In the genomic region with DNA sequence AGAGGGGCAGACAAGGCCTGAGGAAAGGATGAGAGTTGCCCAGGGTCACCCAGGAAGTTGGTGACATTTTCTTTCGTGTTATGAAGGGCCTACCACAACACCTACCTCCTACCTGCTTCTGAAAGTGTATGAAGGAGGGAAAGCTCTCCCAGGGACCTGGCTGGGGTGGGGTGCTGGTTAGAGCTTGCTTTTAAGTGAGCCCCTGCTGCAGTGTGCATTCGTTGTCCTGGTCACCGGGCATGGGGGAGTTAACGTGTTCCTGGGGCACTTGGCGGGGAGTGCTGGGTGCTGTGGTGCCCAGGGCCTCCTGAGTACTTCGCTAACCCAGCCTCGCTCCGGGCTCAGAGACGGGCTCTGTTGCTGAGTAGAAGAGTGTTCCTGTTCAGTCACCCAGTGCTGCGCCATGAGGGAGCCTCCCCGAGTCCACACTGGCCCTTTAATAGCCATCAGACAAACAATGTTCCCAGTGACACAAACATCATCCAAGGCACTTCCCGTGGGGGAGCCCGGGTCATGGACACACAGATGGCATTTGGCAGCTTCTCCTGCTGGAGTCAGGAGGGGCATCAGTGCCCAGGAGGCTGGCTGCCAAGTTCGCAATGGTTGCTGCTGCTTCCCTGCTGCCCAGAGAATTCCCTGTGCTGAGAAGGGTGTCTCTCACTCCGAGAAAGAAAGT, we compare ENCODE assay signal across 12 cellular contexts.
DNase-seq lines count a peak whose midpoint lies in the region; ATAC-seq and TF ChIP-seq lines count a peak whose summit lies in the region.
"Had no signal": no experiment of that assay in that cellular context is flagged by ENCODE, and none has a peak within 500 bp of the region (broad histone marks: within the 10 kb centered on the region; RNA-seq: fewer than 3 reads in every experiment).

No MANE protein-coding gene starts in this region.

- no peaks in the 10 kb centered on the region for H3K36me3 Mint-ChIP-seq in activated CD8-positive, alpha-beta memory T cell treated with anti-CD3 and anti-CD28 coated beads, Interleukin-2, amount 10 ng/mL, durations not matched to agents 7 days and 5 days
- H3K36me3 Mint-ChIP-seq in activated T-helper 2 cell treated with anti-CD3 and anti-CD28 coated beads, Interferon-gamma antibody, Interleukin-2, Interleukin-4, amounts not matched to agents 10 μg/mL and 5 μg/mL and 100 μg/mL, durations not matched to agents 14 hours and 24 hours and 36 hours (ENCODE audit: low read depth), result no peaks in the 10 kb centered on the region
- H3K36me3 Mint-ChIP-seq in WTC11, result peaks cover 11% of the 10 kb centered on the region

- TF ChIP-seq CTCF in coronary artery (IDR thresholded peaks at IDR 0.05) (no peak), thyroid gland (IDR thresholded peaks at IDR 0.05) (no peak), WTC11 (IDR thresholded peaks at IDR 0.05) (no peak)

- H3K4me1 ChIP-seq in thyroid gland, result peaks cover 34 to 53% of the 10 kb centered on the region in 2 donors
- H3K4me1 ChIP-seq: A549 had no signal

- no peaks in the 10 kb centered on the region for H3K36me3 ChIP-seq in thyroid gland

- CTCF ChIA-PET in activated CD8-positive, alpha-beta memory T cell treated with anti-CD3 and anti-CD28 coated beads, Interleukin-2, amount 10 ng/mL, durations not matched to agents 7 days and 5 days (lab: Charles Lee), result no interaction called here
- CTCF ChIA-PET in WTC11 (lab: Charles Lee), result no interaction called here

- H3K9me3 ChIP-seq in thyroid gland, result no peaks in the 10 kb centered on the region
- H3K9me3 ChIP-seq: A549 had no signal

- no peak for ATAC-seq in activated CD8-positive, alpha-beta memory T cell treated with anti-CD3 and anti-CD28 coated beads, Interleukin-2, amount 10 ng/mL, durations not matched to agents 7 days and 5 days
- ATAC-seq in WTC11, result no peak
- ATAC-seq: A549 had no signal

- H3K4me3 Mint-ChIP-seq in activated CD8-positive, alpha-beta memory T cell treated with anti-CD3 and anti-CD28 coated beads, Interleukin-2, amount 10 ng/mL, durations not matched to agents 7 days and 5 days, result peak overlapping the region; percentile 37
- no peak overlapping the region for H3K4me3 Mint-ChIP-seq in activated T-helper 2 cell treated with anti-CD3 and anti-CD28 coated beads, Interferon-gamma antibody, Interleukin-2, Interleukin-4, amounts not matched to agents 10 μg/mL and 5 μg/mL and 100 μg/mL, durations not matched to agents 14 hours and 24 hours and 36 hours (ENCODE audit: low read depth)
- no peak overlapping the region for H3K4me3 Mint-ChIP-seq in WTC11

- H3K27ac Mint-ChIP-seq in activated CD8-positive, alpha-beta memory T cell treated with anti-CD3 and anti-CD28 coated beads, Interleukin-2, amount 10 ng/mL, durations not matched to agents 7 days and 5 days, result no peak overlapping the region
- H3K27ac Mint-ChIP-seq in activated T-helper 2 cell treated with anti-CD3 and anti-CD28 coated beads, Interferon-gamma antibody, Interleukin-2, Interleukin-4, amounts not matched to agents 10 μg/mL and 5 μg/mL and 100 μg/mL, durations not matched to agents 14 hours and 24 hours and 36 hours, result no peak overlapping the region
- no peak overlapping the region for H3K27ac Mint-ChIP-seq in WTC11

- H3K9me3 Mint-ChIP-seq in activated CD8-positive, alpha-beta memory T cell treated with anti-CD3 and anti-CD28 coated beads, Interleukin-2, amount 10 ng/mL, durations not matched to agents 7 days and 5 days (ENCODE audit: low read depth), result no peaks in the 10 kb centered on the region
- H3K9me3 Mint-ChIP-seq in activated T-helper 2 cell treated with anti-CD3 and anti-CD28 coated beads, Interferon-gamma antibody, Interleukin-2, Interleukin-4, amounts not matched to agents 10 μg/mL and 5 μg/mL and 100 μg/mL, durations not matched to agents 14 hours and 24 hours and 36 hours, result no peaks in the 10 kb centered on the region
- no peaks in the 10 kb centered on the region for H3K9me3 Mint-ChIP-seq in WTC11

- TF ChIP-seq POLR2A in thyroid gland (IDR thresholded peaks at IDR 0.05), result no peak

- 23 to 45% methylated on average over 10 to 15 of the region's 15 CpGs for WGBS in thyroid gland, 2 donors

- intact Hi-C loops in thyroid gland (cut with DNase I), result loop anchor here (10.0 kb wide), 1 partner anchor 118 kb away; a partner anchor contains a TSS
- intact Hi-C loops in activated T-helper 2 cell treated with anti-CD3 and anti-CD28 coated beads, Interferon-gamma antibody, Interleukin-2, Interleukin-4, amounts not matched to agents 10 μg/mL and 5 μg/mL and 100 μg/mL, durations not matched to agents 14 hours and 24 hours and 36 hours (cut with micrococcal nuclease), result no loop called here

- no peak for DNase-seq in activated CD8-positive, alpha-beta memory T cell treated with anti-CD3 and anti-CD28 coated beads, Interleukin-2, amount 10 ng/mL, durations not matched to agents 7 days and 5 days
- DNase-seq in activated CD8-positive, alpha-beta memory T cell treated with anti-CD3 and anti-CD28 coated beads for 24 hours, result no peak
- DNase-seq in coronary artery (ENCODE audit: low spot score) (no peak), middle frontal gyrus (ENCODE audit: extremely low spot score, low spot score) (peak; percentile 80), thyroid gland (peak; percentile 81 to 91), WTC11 (ENCODE audit: low spot score) (no peak), NOMO-1 (lab: John Stamatoyannopoulos, UW; ENCODE audit: unreplicated experiment in 2 of 2) (no peak)
- DNase-seq in activated T-helper 2 cell treated with anti-CD3 and anti-CD28 coated beads, Interferon-gamma antibody, Interleukin-2, Interleukin-4, amounts not matched to agents 10 μg/mL and 5 μg/mL and 100 μg/mL, durations not matched to agents 14 hours and 24 hours and 36 hours (ENCODE audit: low spot score), result no peak
- DNase-seq: activated gamma-delta T cell, NCI-H1417 treated with DMSO at 0.1 percent for 48 hours had no signal

- H3K4me3 ChIP-seq in coronary artery (peak overlapping the region; percentile 51), thyroid gland (replicated peaks in 1 of 3) (no peak overlapping the region)
- H3K4me3 ChIP-seq: A549 had no signal

- H3K27me3 ChIP-seq in thyroid gland, result no peaks in the 10 kb centered on the region

- H3K4me1 Mint-ChIP-seq in activated CD8-positive, alpha-beta memory T cell treated with anti-CD3 and anti-CD28 coated beads, Interleukin-2, amount 10 ng/mL, durations not matched to agents 7 days and 5 days, result peaks cover 14% of the 10 kb centered on the region
- H3K4me1 Mint-ChIP-seq in activated T-helper 2 cell treated with anti-CD3 and anti-CD28 coated beads, Interferon-gamma antibody, Interleukin-2, Interleukin-4, amounts not matched to agents 10 μg/mL and 5 μg/mL and 100 μg/mL, durations not matched to agents 14 hours and 24 hours and 36 hours (ENCODE audit: low read depth), result peaks cover 3% of the 10 kb centered on the region
- no peaks in the 10 kb centered on the region for H3K4me1 Mint-ChIP-seq in WTC11

- no peaks in the 10 kb centered on the region for H3K27me3 Mint-ChIP-seq in activated CD8-positive, alpha-beta memory T cell treated with anti-CD3 and anti-CD28 coated beads, Interleukin-2, amount 10 ng/mL, durations not matched to agents 7 days and 5 days
- peaks cover 5% of the 10 kb centered on the region for H3K27me3 Mint-ChIP-seq in activated T-helper 2 cell treated with anti-CD3 and anti-CD28 coated beads, Interferon-gamma antibody, Interleukin-2, Interleukin-4, amounts not matched to agents 10 μg/mL and 5 μg/mL and 100 μg/mL, durations not matched to agents 14 hours and 24 hours and 36 hours (ENCODE audit: low read depth)
- H3K27me3 Mint-ChIP-seq in WTC11 (ENCODE audit: low read depth), result no peaks in the 10 kb centered on the region

- POLR2A ChIA-PET in WTC11 (lab: Charles Lee), result no interaction called here

- H3K27ac ChIP-seq in coronary artery (peak overlapping the region in 1 of 2 donors; percentile 85), thyroid gland (no peak overlapping the region)
- H3K27ac ChIP-seq: A549, HL-60 had no signal

TF ChIP-seq in WTC11, 78 proteins besides CTCF, POLR2A, EP300 and RAD21 (continues in another document):
- TF ChIP-seq SMAD4 (CRISPR knock-in tag; IDR thresholded peaks at IDR 0.05), result no peak
- TF ChIP-seq, protein P1, sequence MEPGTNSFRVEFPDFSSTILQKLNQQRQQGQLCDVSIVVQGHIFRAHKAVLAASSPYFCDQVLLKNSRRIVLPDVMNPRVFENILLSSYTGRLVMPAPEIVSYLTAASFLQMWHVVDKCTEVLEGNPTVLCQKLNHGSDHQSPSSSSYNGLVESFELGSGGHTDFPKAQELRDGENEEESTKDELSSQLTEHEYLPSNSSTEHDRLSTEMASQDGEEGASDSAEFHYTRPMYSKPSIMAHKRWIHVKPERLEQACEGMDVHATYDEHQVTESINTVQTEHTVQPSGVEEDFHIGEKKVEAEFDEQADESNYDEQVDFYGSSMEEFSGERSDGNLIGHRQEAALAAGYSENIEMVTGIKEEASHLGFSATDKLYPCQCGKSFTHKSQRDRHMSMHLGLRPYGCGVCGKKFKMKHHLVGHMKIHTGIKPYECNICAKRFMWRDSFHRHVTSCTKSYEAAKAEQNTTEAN (CRISPR knock-in tag; IDR thresholded peaks at IDR 0.05), result no peak
- no peak for TF ChIP-seq TP53 (CRISPR knock-in tag; IDR thresholded peaks at IDR 0.05)
- TF ChIP-seq TEAD1 (CRISPR knock-in tag; IDR thresholded peaks at IDR 0.05), result no peak
- TF ChIP-seq TCF7 (CRISPR knock-in tag; IDR thresholded peaks at IDR 0.05; ENCODE audit: low read depth), result no peak
- TF ChIP-seq, protein P2, sequence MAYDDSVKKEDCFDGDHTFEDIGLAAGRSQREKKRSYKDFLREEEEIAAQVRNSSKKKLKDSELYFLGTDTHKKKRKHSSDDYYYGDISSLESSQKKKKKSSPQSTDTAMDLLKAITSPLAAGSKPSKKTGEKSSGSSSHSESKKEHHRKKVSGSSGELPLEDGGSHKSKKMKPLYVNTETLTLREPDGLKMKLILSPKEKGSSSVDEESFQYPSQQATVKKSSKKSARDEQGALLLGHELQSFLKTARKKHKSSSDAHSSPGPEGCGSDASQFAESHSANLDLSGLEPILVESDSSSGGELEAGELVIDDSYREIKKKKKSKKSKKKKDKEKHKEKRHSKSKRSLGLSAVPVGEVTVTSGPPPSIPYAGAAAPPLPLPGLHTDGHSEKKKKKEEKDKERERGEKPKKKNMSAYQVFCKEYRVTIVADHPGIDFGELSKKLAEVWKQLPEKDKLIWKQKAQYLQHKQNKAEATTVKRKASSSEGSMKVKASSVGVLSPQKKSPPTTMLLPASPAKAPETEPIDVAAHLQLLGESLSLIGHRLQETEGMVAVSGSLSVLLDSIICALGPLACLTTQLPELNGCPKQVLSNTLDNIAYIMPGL (CRISPR knock-in tag; IDR thresholded peaks at IDR 0.05), result no peak
- no peak for TF ChIP-seq ETV6 (CRISPR knock-in tag; IDR thresholded peaks at IDR 0.05)
- no peak for TF ChIP-seq KAT7 (CRISPR knock-in tag; IDR thresholded peaks at IDR 0.05; ENCODE audit: borderline replicate concordance)
- no peak for TF ChIP-seq ATF1 (CRISPR knock-in tag; IDR thresholded peaks at IDR 0.05)

Comparison
In these comparisons a context has a peak if more than half of its experiments do, and no peak if none do; other contexts are left out.
1. DNase-seq: peak in middle frontal gyrus (single experiment) and thyroid gland (2 of 2); none in activated CD8-positive, alpha-beta memory T cell treated with anti-CD3 and anti-CD28 coated beads, Interleukin-2, amount 10 ng/mL, durations not matched to agents 7 days and 5 days (single experiment), activated CD8-positive, alpha-beta memory T cell treated with anti-CD3 and anti-CD28 coated beads for 24 hours (single experiment), coronary artery (single experiment), activated T-helper 2 cell treated with anti-CD3 and anti-CD28 coated beads, Interferon-gamma antibody, Interleukin-2, Interleukin-4, amounts not matched to agents 10 μg/mL and 5 μg/mL and 100 μg/mL, durations not matched to agents 14 hours and 24 hours and 36 hours (single experiment), WTC11 (single experiment) and NOMO-1 (0 of 2).